8 cellular contexts compared by ENCODE assay signal in genomic region chr3:31132132-31132769, GRCh38.
DNase-seq lines count a peak whose midpoint lies in the region; ATAC-seq lines count a peak whose summit lies in the region.

No MANE protein-coding gene starts in this region.

- in situ Hi-C loops in T47D (cut with HindIII; ENCODE audit: low pct_unique_long_range_greater_than_20kb, low sequenced_read_pairs): no loop called here

- DNase-seq in DMS 273 (lab: John Stamatoyannopoulos, UW; ENCODE audit: unreplicated experiment) (peak; percentile 41), DMS 273 treated with DMSO at 0.1 percent for 48 hours (lab: John Stamatoyannopoulos, UW) (no peak), LHCN-M2 (ENCODE audit: low read depth) (peak; percentile 61), T47D (ENCODE audit: low read depth in 1 of 2, low spot score in 1 of 2) (peak; percentile 31 to 77), lung microvascular endothelial cell (ENCODE audit: low read depth in 2 of 2) (peak; percentile 73 to 77), DMS153 (lab: John Stamatoyannopoulos, UW) (no peak), GM19238 (ENCODE audit: insufficient read length, low spot score) (no peak)

- peak; percentile 71 for ATAC-seq in GM21526 (IDR thresholded peaks at IDR 0.05; ENCODE audit: low FRiP score, unreplicated experiment)

Comparison
In these comparisons a context has a peak if more than half of its experiments do, and no peak if none do; other contexts are left out.
1. DNase-seq: peak in DMS 273 (single experiment), LHCN-M2 (single experiment), T47D (2 of 2) and lung microvascular endothelial cell (2 of 2); none in DMS 273 treated with DMSO at 0.1 percent for 48 hours (single experiment), DMS153 (single experiment) and GM19238 (single experiment).